Comparison of ENCODE assay signal across 15 cellular contexts in genomic region chr14:100898935-100899840, GRCh38. TPM values are rescaled to one million over a fixed set of nuclear protein-coding genes. Genes with fewer than 3 reads are reported as not detected.
DNase-seq lines count a peak whose midpoint lies in the region; ATAC-seq and TF ChIP-seq lines count a peak whose summit lies in the region.
"Had no signal": no experiment of that assay in that cellular context is flagged by ENCODE, and none has a peak within 500 bp of the region (broad histone marks: within the 10 kb centered on the region; RNA-seq: fewer than 3 reads in every experiment).

No MANE protein-coding gene starts in this region.

- intact Hi-C loops in posterior vena cava (cut with DNase I), result no loop called here

- H3K4me3 ChIP-seq in right atrium auricular region, result no peak overlapping the region
- H3K4me3 ChIP-seq: gastrocnemius medialis had no signal

- in situ Hi-C loops in KBM-7 (cut with MboI; ENCODE audit: low pct_unique_long_range_greater_than_20kb, low sequenced_read_pairs), result loop anchor here (25.0 kb wide), 1 partner anchor 512 kb away; the partner anchor contains the start of gene WDR25

- no peak overlapping the region for H3K27ac ChIP-seq in right atrium auricular region
- H3K27ac ChIP-seq: gastrocnemius medialis had no signal

- DNase-seq in NCI-H1092 (lab: John Stamatoyannopoulos, UW) (peak; percentile 53), SHP77 treated with DMSO at 0.1 percent for 48 hours (lab: John Stamatoyannopoulos, UW) (peak; percentile 37), right atrium auricular region (ENCODE audit: low spot score) (peak; percentile 57), posterior vena cava (ENCODE audit: low spot score) (peak; percentile 36), KBM-7 (no peak), midbrain (lab: John Stamatoyannopoulos, UW) (no peak)
- DNase-seq in central memory CD4-positive, alpha-beta T cell, result no peak
- DNase-seq: activated CD4-positive, CD25-positive, alpha-beta regulatory T cell; Calu3; gastrocnemius medialis; NCI-H2029 had no signal

- no peaks in the 10 kb centered on the region for H3K9me3 ChIP-seq in right atrium auricular region
- H3K9me3 ChIP-seq: gastrocnemius medialis had no signal

- no peaks in the 10 kb centered on the region for H3K36me3 ChIP-seq in right atrium auricular region
- H3K36me3 ChIP-seq: gastrocnemius medialis had no signal

- no peak for TF ChIP-seq CTCF in right atrium auricular region (IDR thresholded peaks at IDR 0.05)

- H3K4me1 ChIP-seq in right atrium auricular region, result peaks cover 0 to 12% of the 10 kb centered on the region in 2 donors
- H3K4me1 ChIP-seq: gastrocnemius medialis had no signal

- ATAC-seq in GM21526 (IDR thresholded peaks at IDR 0.05; ENCODE audit: low FRiP score, unreplicated experiment), result no peak

- peaks cover 0 to under 1% of the 10 kb centered on the region in 2 donors for H3K27me3 ChIP-seq in right atrium auricular region

RNA-seq across cellular contexts. Expression of gene RTL1, which starts 4.3 kb away (rescaled TPM):
- total RNA-seq in right atrium auricular region (not detected), posterior vena cava (not detected)
- total RNA-seq: activated T-helper 1 cell treated with anti-CD3 and anti-CD28 coated beads, Interleukin-12 subunit alpha, Interleukin-12 subunit beta, Interleukin-2, Interleukin-4 antibody, amounts not matched to agents 30 ng/mL and 10 ng/mL and 1 ng/mL, durations not matched to agents 14 hours and 24 hours and 36 hours; gastrocnemius medialis; HT-29; lung microvascular endothelial cell had no signal

Comparison
In these comparisons a context has a peak if more than half of its experiments do, and no peak if none do; other contexts are left out.
1. DNase-seq: peak in NCI-H1092 (single experiment), SHP77 treated with DMSO at 0.1 percent for 48 hours (single experiment), right atrium auricular region (single experiment) and posterior vena cava (single experiment); none in KBM-7 (single experiment), central memory CD4-positive, alpha-beta T cell (single experiment) and midbrain (single experiment).